ENCODE assay signal across 1 cellular context in the genomic region with DNA sequence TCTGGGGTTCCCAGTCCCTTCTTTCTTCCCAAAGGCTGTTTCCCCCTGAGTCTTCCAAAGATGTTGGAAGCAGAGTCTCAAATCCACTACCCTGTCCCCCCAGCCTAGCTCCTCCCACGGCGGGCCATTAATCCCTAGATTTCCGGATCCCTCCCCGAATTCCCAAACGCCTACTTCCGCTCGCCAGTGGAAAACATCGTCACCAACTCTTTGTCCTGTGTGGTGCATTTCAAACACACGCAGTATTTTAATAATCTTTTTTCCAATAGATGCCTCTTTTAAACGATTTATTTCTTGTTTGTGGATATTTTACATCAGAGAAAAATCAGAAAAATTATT.
TF ChIP-seq lines count a peak whose summit lies in the region.

No MANE protein-coding gene starts in this region.

TF ChIP-seq in K562, 482 proteins besides CTCF, POLR2A, EP300 and RAD21 (continues in another document):
- TF ChIP-seq BACH1 (tag; IDR thresholded peaks at IDR 0.05), result no peak
- TF ChIP-seq, protein P1, sequence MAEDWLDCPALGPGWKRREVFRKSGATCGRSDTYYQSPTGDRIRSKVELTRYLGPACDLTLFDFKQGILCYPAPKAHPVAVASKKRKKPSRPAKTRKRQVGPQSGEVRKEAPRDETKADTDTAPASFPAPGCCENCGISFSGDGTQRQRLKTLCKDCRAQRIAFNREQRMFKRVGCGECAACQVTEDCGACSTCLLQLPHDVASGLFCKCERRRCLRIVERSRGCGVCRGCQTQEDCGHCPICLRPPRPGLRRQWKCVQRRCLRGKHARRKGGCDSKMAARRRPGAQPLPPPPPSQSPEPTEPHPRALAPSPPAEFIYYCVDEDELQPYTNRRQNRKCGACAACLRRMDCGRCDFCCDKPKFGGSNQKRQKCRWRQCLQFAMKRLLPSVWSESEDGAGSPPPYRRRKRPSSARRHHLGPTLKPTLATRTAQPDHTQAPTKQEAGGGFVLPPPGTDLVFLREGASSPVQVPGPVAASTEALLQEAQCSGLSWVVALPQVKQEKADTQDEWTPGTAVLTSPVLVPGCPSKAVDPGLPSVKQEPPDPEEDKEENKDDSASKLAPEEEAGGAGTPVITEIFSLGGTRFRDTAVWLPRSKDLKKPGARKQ (CRISPR knock-in tag; IDR thresholded peaks at IDR 0.05), result no peak
- TF ChIP-seq, protein P2, sequence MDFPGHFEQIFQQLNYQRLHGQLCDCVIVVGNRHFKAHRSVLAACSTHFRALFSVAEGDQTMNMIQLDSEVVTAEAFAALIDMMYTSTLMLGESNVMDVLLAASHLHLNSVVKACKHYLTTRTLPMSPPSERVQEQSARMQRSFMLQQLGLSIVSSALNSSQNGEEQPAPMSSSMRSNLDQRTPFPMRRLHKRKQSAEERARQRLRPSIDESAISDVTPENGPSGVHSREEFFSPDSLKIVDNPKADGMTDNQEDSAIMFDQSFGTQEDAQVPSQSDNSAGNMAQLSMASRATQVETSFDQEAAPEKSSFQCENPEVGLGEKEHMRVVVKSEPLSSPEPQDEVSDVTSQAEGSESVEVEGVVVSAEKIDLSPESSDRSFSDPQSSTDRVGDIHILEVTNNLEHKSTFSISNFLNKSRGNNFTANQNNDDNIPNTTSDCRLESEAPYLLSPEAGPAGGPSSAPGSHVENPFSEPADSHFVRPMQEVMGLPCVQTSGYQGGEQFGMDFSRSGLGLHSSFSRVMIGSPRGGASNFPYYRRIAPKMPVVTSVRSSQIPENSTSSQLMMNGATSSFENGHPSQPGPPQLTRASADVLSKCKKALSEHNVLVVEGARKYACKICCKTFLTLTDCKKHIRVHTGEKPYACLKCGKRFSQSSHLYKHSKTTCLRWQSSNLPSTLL (IDR thresholded peaks at IDR 0.05), result no peak
- TF ChIP-seq SPI1 (IDR thresholded peaks at IDR 0.05; ENCODE audit: borderline replicate concordance, low read depth, low read length), result peak; percentile 48; the same call in 1 of the 2 replicates
- TF ChIP-seq, protein P3, sequence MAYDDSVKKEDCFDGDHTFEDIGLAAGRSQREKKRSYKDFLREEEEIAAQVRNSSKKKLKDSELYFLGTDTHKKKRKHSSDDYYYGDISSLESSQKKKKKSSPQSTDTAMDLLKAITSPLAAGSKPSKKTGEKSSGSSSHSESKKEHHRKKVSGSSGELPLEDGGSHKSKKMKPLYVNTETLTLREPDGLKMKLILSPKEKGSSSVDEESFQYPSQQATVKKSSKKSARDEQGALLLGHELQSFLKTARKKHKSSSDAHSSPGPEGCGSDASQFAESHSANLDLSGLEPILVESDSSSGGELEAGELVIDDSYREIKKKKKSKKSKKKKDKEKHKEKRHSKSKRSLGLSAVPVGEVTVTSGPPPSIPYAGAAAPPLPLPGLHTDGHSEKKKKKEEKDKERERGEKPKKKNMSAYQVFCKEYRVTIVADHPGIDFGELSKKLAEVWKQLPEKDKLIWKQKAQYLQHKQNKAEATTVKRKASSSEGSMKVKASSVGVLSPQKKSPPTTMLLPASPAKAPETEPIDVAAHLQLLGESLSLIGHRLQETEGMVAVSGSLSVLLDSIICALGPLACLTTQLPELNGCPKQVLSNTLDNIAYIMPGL (CRISPR knock-in tag; IDR thresholded peaks at IDR 0.05), result 0 out of 2 replicates have a peak, but pooled peaks have one; percentile 5
- TF ChIP-seq HDAC1 (IDR thresholded peaks at IDR 0.05), result peak; percentile 5 to 37; a peak in 1 of 4 replicates
- 0 out of 4 replicates have a peak, but pooled peaks of 1 of the 2 experiments have one; percentile 41 for TF ChIP-seq FOXK2 (conservative IDR thresholded peaks at IDR 0.05 in 1 of 2, IDR thresholded peaks at IDR 0.05 in 1 of 2; ENCODE audit: low read depth in 2 of 2)
- peak; percentile 37; the same call in 1 of the 2 replicates for TF ChIP-seq EGR1 (conservative IDR thresholded peaks at IDR 0.05)
- no peak for TF ChIP-seq PHTF2 (CRISPR knock-in tag; IDR thresholded peaks at IDR 0.05)
- TF ChIP-seq TRIM24 (IDR thresholded peaks at IDR 0.05), result no peak
- no peak for TF ChIP-seq MYC (IDR thresholded peaks at IDR 0.05; ENCODE audit: low read depth, low read length)
- no peak for TF ChIP-seq MYC (CRISPR knock-in tag; IDR thresholded peaks at IDR 0.05; ENCODE audit: borderline replicate concordance, low read depth)
- 0 out of 2 replicates have a peak, but pooled peaks have one; percentile 16 for TF ChIP-seq ZNF263 (CRISPR knock-in tag; IDR thresholded peaks at IDR 0.05; ENCODE audit: borderline replicate concordance)
- peak; percentile 7; the same call in 1 of the 2 replicates for TF ChIP-seq CREM (IDR thresholded peaks at IDR 0.05; ENCODE audit: low read depth)
- TF ChIP-seq, protein P4, sequence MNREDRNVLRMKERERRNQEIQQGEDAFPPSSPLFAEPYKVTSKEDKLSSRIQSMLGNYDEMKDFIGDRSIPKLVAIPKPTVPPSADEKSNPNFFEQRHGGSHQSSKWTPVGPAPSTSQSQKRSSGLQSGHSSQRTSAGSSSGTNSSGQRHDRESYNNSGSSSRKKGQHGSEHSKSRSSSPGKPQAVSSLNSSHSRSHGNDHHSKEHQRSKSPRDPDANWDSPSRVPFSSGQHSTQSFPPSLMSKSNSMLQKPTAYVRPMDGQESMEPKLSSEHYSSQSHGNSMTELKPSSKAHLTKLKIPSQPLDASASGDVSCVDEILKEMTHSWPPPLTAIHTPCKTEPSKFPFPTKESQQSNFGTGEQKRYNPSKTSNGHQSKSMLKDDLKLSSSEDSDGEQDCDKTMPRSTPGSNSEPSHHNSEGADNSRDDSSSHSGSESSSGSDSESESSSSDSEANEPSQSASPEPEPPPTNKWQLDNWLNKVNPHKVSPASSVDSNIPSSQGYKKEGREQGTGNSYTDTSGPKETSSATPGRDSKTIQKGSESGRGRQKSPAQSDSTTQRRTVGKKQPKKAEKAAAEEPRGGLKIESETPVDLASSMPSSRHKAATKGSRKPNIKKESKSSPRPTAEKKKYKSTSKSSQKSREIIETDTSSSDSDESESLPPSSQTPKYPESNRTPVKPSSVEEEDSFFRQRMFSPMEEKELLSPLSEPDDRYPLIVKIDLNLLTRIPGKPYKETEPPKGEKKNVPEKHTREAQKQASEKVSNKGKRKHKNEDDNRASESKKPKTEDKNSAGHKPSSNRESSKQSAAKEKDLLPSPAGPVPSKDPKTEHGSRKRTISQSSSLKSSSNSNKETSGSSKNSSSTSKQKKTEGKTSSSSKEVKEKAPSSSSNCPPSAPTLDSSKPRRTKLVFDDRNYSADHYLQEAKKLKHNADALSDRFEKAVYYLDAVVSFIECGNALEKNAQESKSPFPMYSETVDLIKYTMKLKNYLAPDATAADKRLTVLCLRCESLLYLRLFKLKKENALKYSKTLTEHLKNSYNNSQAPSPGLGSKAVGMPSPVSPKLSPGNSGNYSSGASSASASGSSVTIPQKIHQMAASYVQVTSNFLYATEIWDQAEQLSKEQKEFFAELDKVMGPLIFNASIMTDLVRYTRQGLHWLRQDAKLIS (CRISPR knock-in tag; IDR thresholded peaks at IDR 0.05), result 0 out of 2 replicates have a peak, but pooled peaks have one; percentile 26
- TF ChIP-seq, protein P5, sequence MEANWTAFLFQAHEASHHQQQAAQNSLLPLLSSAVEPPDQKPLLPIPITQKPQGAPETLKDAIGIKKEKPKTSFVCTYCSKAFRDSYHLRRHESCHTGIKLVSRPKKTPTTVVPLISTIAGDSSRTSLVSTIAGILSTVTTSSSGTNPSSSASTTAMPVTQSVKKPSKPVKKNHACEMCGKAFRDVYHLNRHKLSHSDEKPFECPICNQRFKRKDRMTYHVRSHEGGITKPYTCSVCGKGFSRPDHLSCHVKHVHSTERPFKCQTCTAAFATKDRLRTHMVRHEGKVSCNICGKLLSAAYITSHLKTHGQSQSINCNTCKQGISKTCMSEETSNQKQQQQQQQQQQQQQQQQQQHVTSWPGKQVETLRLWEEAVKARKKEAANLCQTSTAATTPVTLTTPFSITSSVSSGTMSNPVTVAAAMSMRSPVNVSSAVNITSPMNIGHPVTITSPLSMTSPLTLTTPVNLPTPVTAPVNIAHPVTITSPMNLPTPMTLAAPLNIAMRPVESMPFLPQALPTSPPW (CRISPR knock-in tag; IDR thresholded peaks at IDR 0.05), result peak; percentile 28
- peak in 1 of 3 experiments; percentile 34 for TF ChIP-seq YY1 (IDR thresholded peaks at IDR 0.05; ENCODE audit: borderline replicate concordance in 1 of 3, control insufficient read depth in 1 of 3, extremely low read depth in 1 of 3, insufficient read depth in 3 of 3, insufficient read length in 1 of 3, insufficient replicate concordance in 2 of 3, low read depth in 1 of 3, low read length in 2 of 3)
- TF ChIP-seq, protein P6, sequence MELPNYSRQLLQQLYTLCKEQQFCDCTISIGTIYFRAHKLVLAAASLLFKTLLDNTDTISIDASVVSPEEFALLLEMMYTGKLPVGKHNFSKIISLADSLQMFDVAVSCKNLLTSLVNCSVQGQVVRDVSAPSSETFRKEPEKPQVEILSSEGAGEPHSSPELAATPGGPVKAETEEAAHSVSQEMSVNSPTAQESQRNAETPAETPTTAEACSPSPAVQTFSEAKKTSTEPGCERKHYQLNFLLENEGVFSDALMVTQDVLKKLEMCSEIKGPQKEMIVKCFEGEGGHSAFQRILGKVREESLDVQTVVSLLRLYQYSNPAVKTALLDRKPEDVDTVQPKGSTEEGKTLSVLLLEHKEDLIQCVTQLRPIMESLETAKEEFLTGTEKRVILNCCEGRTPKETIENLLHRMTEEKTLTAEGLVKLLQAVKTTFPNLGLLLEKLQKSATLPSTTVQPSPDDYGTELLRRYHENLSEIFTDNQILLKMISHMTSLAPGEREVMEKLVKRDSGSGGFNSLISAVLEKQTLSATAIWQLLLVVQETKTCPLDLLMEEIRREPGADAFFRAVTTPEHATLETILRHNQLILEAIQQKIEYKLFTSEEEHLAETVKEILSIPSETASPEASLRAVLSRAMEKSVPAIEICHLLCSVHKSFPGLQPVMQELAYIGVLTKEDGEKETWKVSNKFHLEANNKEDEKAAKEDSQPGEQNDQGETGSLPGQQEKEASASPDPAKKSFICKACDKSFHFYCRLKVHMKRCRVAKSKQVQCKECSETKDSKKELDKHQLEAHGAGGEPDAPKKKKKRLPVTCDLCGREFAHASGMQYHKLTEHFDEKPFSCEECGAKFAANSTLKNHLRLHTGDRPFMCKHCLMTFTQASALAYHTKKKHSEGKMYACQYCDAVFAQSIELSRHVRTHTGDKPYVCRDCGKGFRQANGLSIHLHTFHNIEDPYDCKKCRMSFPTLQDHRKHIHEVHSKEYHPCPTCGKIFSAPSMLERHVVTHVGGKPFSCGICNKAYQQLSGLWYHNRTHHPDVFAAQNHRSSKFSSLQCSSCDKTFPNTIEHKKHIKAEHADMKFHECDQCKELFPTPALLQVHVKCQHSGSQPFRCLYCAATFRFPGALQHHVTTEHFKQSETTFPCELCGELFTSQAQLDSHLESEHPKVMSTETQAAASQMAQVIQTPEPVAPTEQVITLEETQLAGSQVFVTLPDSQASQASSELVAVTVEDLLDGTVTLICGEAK (IDR thresholded peaks at IDR 0.05), result peak; percentile 74
- TF ChIP-seq, protein P6 (CRISPR knock-in tag; IDR thresholded peaks at IDR 0.05), result no peak
- TF ChIP-seq ASH1L (IDR thresholded peaks at IDR 0.05; ENCODE audit: borderline replicate concordance, low read depth, partially characterized antibody), result peak; percentile 45
- no peak for TF ChIP-seq XRCC5 (IDR thresholded peaks at IDR 0.05; ENCODE audit: low read depth, low read length)
- TF ChIP-seq ARID2 (IDR thresholded peaks at IDR 0.05), result 0 out of 2 replicates have a peak, but pooled peaks have one; percentile 17
- TF ChIP-seq ETV6 (IDR thresholded peaks at IDR 0.05; ENCODE audit: borderline replicate concordance in 1 of 2, low read depth in 2 of 2, low read length in 1 of 2), result no peak
- no peak for TF ChIP-seq ETV6 (CRISPR knock-in tag; IDR thresholded peaks at IDR 0.05; ENCODE audit: borderline replicate concordance)
- TF ChIP-seq, protein P7, sequence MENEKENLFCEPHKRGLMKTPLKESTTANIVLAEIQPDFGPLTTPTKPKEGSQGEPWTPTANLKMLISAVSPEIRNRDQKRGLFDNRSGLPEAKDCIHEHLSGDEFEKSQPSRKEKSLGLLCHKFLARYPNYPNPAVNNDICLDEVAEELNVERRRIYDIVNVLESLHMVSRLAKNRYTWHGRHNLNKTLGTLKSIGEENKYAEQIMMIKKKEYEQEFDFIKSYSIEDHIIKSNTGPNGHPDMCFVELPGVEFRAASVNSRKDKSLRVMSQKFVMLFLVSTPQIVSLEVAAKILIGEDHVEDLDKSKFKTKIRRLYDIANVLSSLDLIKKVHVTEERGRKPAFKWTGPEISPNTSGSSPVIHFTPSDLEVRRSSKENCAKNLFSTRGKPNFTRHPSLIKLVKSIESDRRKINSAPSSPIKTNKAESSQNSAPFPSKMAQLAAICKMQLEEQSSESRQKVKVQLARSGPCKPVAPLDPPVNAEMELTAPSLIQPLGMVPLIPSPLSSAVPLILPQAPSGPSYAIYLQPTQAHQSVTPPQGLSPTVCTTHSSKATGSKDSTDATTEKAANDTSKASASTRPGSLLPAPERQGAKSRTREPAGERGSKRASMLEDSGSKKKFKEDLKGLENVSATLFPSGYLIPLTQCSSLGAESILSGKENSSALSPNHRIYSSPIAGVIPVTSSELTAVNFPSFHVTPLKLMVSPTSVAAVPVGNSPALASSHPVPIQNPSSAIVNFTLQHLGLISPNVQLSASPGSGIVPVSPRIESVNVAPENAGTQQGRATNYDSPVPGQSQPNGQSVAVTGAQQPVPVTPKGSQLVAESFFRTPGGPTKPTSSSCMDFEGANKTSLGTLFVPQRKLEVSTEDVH (IDR thresholded peaks at IDR 0.05; ENCODE audit: low read depth, partially characterized antibody), result peak; percentile 16
- TF ChIP-seq ZNF778 (CRISPR knock-in tag; IDR thresholded peaks at IDR 0.05), result no peak
- TF ChIP-seq ETV1 (tag; conservative IDR thresholded peaks at IDR 0.05; ENCODE audit: low read depth), result peak; percentile 48; the same call in 1 of the 2 replicates
